In the genomic region with DNA sequence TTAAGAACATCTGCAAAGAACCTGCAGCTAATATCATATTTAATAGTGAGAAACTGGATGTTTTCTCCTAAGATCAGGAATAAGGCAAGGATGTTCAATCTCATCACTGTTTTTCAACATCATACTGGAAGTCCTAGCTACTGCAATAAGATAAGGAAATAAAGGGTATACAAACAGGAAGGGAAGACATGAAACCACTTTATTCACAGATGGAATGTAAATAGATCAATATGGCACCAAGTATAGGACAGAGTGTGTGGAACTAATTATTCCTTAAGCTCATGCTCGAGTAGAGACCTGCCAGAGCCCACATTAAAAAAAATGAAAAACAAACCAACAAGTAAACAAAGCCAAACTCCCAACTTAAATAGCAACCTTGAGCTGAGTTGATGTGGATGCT, we compare ENCODE assay signal across 1 cellular context.
TF ChIP-seq lines count a peak whose summit lies in the region.

No MANE protein-coding gene starts in this region.

TF ChIP-seq in HepG2, 621 proteins besides CTCF, POLR2A, EP300 and RAD21 (continued from another document and continues in another):
- TF ChIP-seq RERE (CRISPR knock-in tag; IDR thresholded peaks at IDR 0.05; ENCODE audit: low read depth) (no peak), NFRKB (IDR thresholded peaks at IDR 0.05) (no peak), ZFP82 (CRISPR knock-in tag; IDR thresholded peaks at IDR 0.05; ENCODE audit: borderline replicate concordance) (no peak), ZMAT5 (CRISPR knock-in tag; IDR thresholded peaks at IDR 0.05; ENCODE audit: borderline replicate concordance, low read depth) (no peak), MED1 (CRISPR knock-in tag; IDR thresholded peaks at IDR 0.05) (peak; percentile 48), ZBTB34 (CRISPR knock-in tag; IDR thresholded peaks at IDR 0.05) (no peak), ZNF839 (CRISPR knock-in tag; IDR thresholded peaks at IDR 0.05; ENCODE audit: borderline replicate concordance) (no peak), PPARG (CRISPR knock-in tag; conservative IDR thresholded peaks at IDR 0.05) (no peak), ZNF513 (CRISPR knock-in tag; conservative IDR thresholded peaks at IDR 0.05) (no peak), PRDM10 (CRISPR knock-in tag; IDR thresholded peaks at IDR 0.05; ENCODE audit: low read depth) (no peak), TOPORS (CRISPR knock-in tag; IDR thresholded peaks at IDR 0.05) (no peak), ZNF770 (CRISPR knock-in tag; IDR thresholded peaks at IDR 0.05) (no peak), FIP1L1 (IDR thresholded peaks at IDR 0.05; ENCODE audit: borderline replicate concordance, insufficient read depth, low read depth, low read length) (no peak), SOX5 (CRISPR knock-in tag; IDR thresholded peaks at IDR 0.05; ENCODE audit: borderline replicate concordance) (peak; percentile 14; the same call in 1 of the 2 replicates), SALL2 (CRISPR knock-in tag; IDR thresholded peaks at IDR 0.05) (no peak), TRIM24 (CRISPR knock-in tag; IDR thresholded peaks at IDR 0.05) (0 out of 2 replicates have a peak, but pooled peaks have one; percentile 36), THRA (CRISPR knock-in tag; IDR thresholded peaks at IDR 0.05; ENCODE audit: borderline replicate concordance) (no peak), RBFOX2 (IDR thresholded peaks at IDR 0.05; ENCODE audit: low read depth, low read length) (no peak), ONECUT2 (CRISPR knock-in tag; IDR thresholded peaks at IDR 0.05) (peak; percentile 73; the same call in 1 of the 2 replicates), CEBPB (IDR thresholded peaks at IDR 0.05; ENCODE audit: borderline replicate concordance, low read depth, low read length) (no peak), NFE2L2 (IDR thresholded peaks at IDR 0.05; ENCODE audit: low read length) (no peak), SALL1 (CRISPR knock-in tag; IDR thresholded peaks at IDR 0.05) (no peak), ZBTB8A (CRISPR knock-in tag; IDR thresholded peaks at IDR 0.05; ENCODE audit: borderline replicate concordance, low read depth) (no peak), ZBTB4 (CRISPR knock-in tag; IDR thresholded peaks at IDR 0.05; ENCODE audit: borderline replicate concordance) (no peak), YY1 (IDR thresholded peaks at IDR 0.05; ENCODE audit: insufficient read depth, insufficient replicate concordance, low read depth, low read length) (no peak), POGZ (CRISPR knock-in tag; IDR thresholded peaks at IDR 0.05) (no peak), WIZ (CRISPR knock-in tag; IDR thresholded peaks at IDR 0.05) (no peak), ZNF234 (CRISPR knock-in tag; conservative IDR thresholded peaks at IDR 0.05) (no peak), MIXL1 (CRISPR knock-in tag; IDR thresholded peaks at IDR 0.05) (peak; percentile 79), ZFP90 (CRISPR knock-in tag; IDR thresholded peaks at IDR 0.05; ENCODE audit: borderline replicate concordance) (no peak), ZNF414 (CRISPR knock-in tag; IDR thresholded peaks at IDR 0.05) (no peak), RCOR2 (CRISPR knock-in tag; IDR thresholded peaks at IDR 0.05) (no peak), SP5 (CRISPR knock-in tag; IDR thresholded peaks at IDR 0.05; ENCODE audit: borderline replicate concordance, low read depth) (no peak), ZNF530 (CRISPR knock-in tag; IDR thresholded peaks at IDR 0.05; ENCODE audit: low read depth) (no peak), GATAD2A (CRISPR knock-in tag; IDR thresholded peaks at IDR 0.05) (peak; percentile 56), THAP7 (CRISPR knock-in tag; IDR thresholded peaks at IDR 0.05) (no peak), CHCHD3 (CRISPR knock-in tag; IDR thresholded peaks at IDR 0.05) (no peak), PHB2 (IDR thresholded peaks at IDR 0.05; ENCODE audit: partially characterized antibody) (no peak)
